In genomic region chr16:84926462-84926861, GRCh38 we compare ENCODE assay signal across 18 cellular contexts.
DNase-seq lines count a peak whose midpoint lies in the region; ATAC-seq, FAIRE-seq and TF ChIP-seq lines count a peak whose summit lies in the region.
"Had no signal": no experiment of that assay in that cellular context is flagged by ENCODE, and none has a peak within 500 bp of the region (broad histone marks: within the 10 kb centered on the region; RNA-seq: fewer than 3 reads in every experiment).

No MANE protein-coding gene starts in this region.

- TF ChIP-seq CTCF in nephron (IDR thresholded peaks at IDR 0.05; ENCODE audit: unreplicated experiment in 3 of 3) (no peak), ascending aorta (IDR thresholded peaks at IDR 0.05) (no peak)

- H3K36me3 Mint-ChIP-seq in nephron (ENCODE audit: low read depth), result no peaks in the 10 kb centered on the region
- H3K36me3 Mint-ChIP-seq: CD4-positive, alpha-beta memory T cell had no signal

- DNase-seq in HTR-8/SVneo (ENCODE audit: insufficient read length, low spot score) (no peak), urothelium cell line (ENCODE audit: low spot score) (no peak), ascending aorta (ENCODE audit: low spot score in 2 of 2) (no peak)
- DNase-seq: C1 segment of cervical spinal cord; Calu3; CD4-positive, alpha-beta memory T cell; COR-L47; DMS53; DMS79 treated with DMSO at 0.1 percent for 48 hours; GF-D8; GOT3 had no signal

- H3K4me1 Mint-ChIP-seq in nephron, result peaks cover 65% of the 10 kb centered on the region

- H3K27ac Mint-ChIP-seq in nephron, result peak overlapping the region in 2 of 3 experiments; percentile 23 to 87
- H3K27ac Mint-ChIP-seq: CD4-positive, alpha-beta memory T cell had no signal

- no peak overlapping the region for H3K4me3 ChIP-seq in ascending aorta
- H3K4me3 ChIP-seq: HAP-1 had no signal

- intact Hi-C loops in ascending aorta (cut with DNase I), result no loop called here

- no peaks in the 10 kb centered on the region for H3K27me3 ChIP-seq in ascending aorta

- no peaks in the 10 kb centered on the region for H3K36me3 ChIP-seq in ascending aorta
- H3K36me3 ChIP-seq: HAP-1 had no signal

- H3K27ac ChIP-seq in ascending aorta, result no peak overlapping the region

- FAIRE-seq in HTR-8/SVneo (lab: Jason Lieb, UNC), result peak; percentile 94
- FAIRE-seq in urothelium cell line (lab: Jason Lieb, UNC), result peak; percentile 40
- FAIRE-seq: GM12891, GM18507, H54 had no signal

- H3K9me3 Mint-ChIP-seq in nephron, result no peaks in the 10 kb centered on the region
- H3K9me3 Mint-ChIP-seq: CD4-positive, alpha-beta memory T cell had no signal

- peaks cover 11 to 15% of the 10 kb centered on the region in 2 donors for H3K4me1 ChIP-seq in ascending aorta
- H3K4me1 ChIP-seq: HAP-1 had no signal

- H3K9me3 ChIP-seq in ascending aorta, result no peaks in the 10 kb centered on the region
- H3K9me3 ChIP-seq: HAP-1 had no signal

- ATAC-seq in GM19455 (IDR thresholded peaks at IDR 0.05; ENCODE audit: unreplicated experiment) (no peak), HG03457 (IDR thresholded peaks at IDR 0.05; ENCODE audit: unreplicated experiment) (no peak)

- no peak overlapping the region for H3K4me3 Mint-ChIP-seq in nephron
- H3K4me3 Mint-ChIP-seq: CD4-positive, alpha-beta memory T cell had no signal

- H3K27me3 Mint-ChIP-seq in nephron (ENCODE audit: low read depth), result peaks cover 13% of the 10 kb centered on the region
- H3K27me3 Mint-ChIP-seq: CD4-positive, alpha-beta memory T cell had no signal
